10 cellular contexts compared by ENCODE assay signal in genomic region chr12:22631863-22632463, GRCh38. TPM values are rescaled to one million over a fixed set of nuclear protein-coding genes. Genes with fewer than 3 reads are reported as not detected.
DNase-seq lines count a peak whose midpoint lies in the region; ATAC-seq and TF ChIP-seq lines count a peak whose summit lies in the region.
"Had no signal": no experiment of that assay in that cellular context is flagged by ENCODE, and none has a peak within 500 bp of the region (broad histone marks: within the 10 kb centered on the region; RNA-seq: fewer than 3 reads in every experiment).

No MANE protein-coding gene starts in this region.

- intact Hi-C loops in heart right ventricle (cut with DNase I), result loop anchor here in 2 of 10 donors (5.0 to 10.0 kb wide), 2 partner anchors 100 to 547 kb away; no protein-coding TSS in a partner anchor
- intact Hi-C loops in cardiac septum (cut with DNase I), result no loop called here
- intact Hi-C loops in uterus (cut with DNase I; ENCODE audit: low total_unique reads), result no loop called here

- peaks cover 0 to 55% (median 27%) of the 10 kb centered on the region in 9 donors for H3K4me1 ChIP-seq in heart right ventricle
- H3K4me1 ChIP-seq in uterus, result no peaks in the 10 kb centered on the region

- H3K27ac ChIP-seq in heart right ventricle (no peak overlapping the region), uterus (no peak overlapping the region)
- H3K27ac ChIP-seq: SK-N-MC had no signal

- 78 to 84% methylated on average over 3 of the region's 3 CpGs for WGBS in heart right ventricle, 2 donors

- no peak overlapping the region for H3K4me3 ChIP-seq in heart right ventricle
- no peak overlapping the region for H3K4me3 ChIP-seq in uterus
- H3K4me3 ChIP-seq: SK-N-MC had no signal

- no peak for DNase-seq in heart right ventricle
- DNase-seq in cardiac septum (ENCODE audit: low spot score), result no peak
- peak; percentile 6 for DNase-seq in RPMI8226
- peak; percentile 10 for DNase-seq in germinal center (ENCODE audit: low spot score)
- no peak for DNase-seq in uterus
- DNase-seq in SKM-1 treated with dmso at 0.1 percent for 144 hours (lab: John Stamatoyannopoulos, UW; ENCODE audit: unreplicated experiment), result no peak
- no peak for DNase-seq in T-helper 9 cell
- DNase-seq: stimulated activated naive CD8-positive, alpha-beta T cell treated with anti-CD3 and anti-CD28 coated beads, Interleukin-15, Interleukin-2, amounts not matched to agents 100 U/mL and 50 U/mL, for 24 hours had no signal

- TF ChIP-seq POLR2A in uterus (IDR thresholded peaks at IDR 0.05), result no peak

- H3K9me3 ChIP-seq in heart right ventricle, result no peaks in the 10 kb centered on the region
- H3K9me3 ChIP-seq in uterus, result no peaks in the 10 kb centered on the region

- H3K36me3 ChIP-seq in heart right ventricle (peaks cover 0 to 10% (median 0%) of the 10 kb centered on the region in 9 donors), uterus (no peaks in the 10 kb centered on the region)

- ATAC-seq in heart right ventricle, result no peak
- no peak for ATAC-seq in HG03354 (IDR thresholded peaks at IDR 0.05; ENCODE audit: poor library complexity, severe bottlenecking, unreplicated experiment)
- ATAC-seq: stimulated activated naive CD8-positive, alpha-beta T cell treated with anti-CD3 and anti-CD28 coated beads, Interleukin-15, Interleukin-2, amounts not matched to agents 100 U/mL and 50 U/mL, for 24 hours had no signal

- no peaks in the 10 kb centered on the region for H3K27me3 ChIP-seq in heart right ventricle
- no peaks in the 10 kb centered on the region for H3K27me3 ChIP-seq in uterus

- TF ChIP-seq CTCF in heart right ventricle (IDR thresholded peaks at IDR 0.05), result peak; percentile 41 to 80 (median 70)
- TF ChIP-seq CTCF in uterus (IDR thresholded peaks at IDR 0.05), result peak; percentile 21 to 65 (median 48)

RNA-seq across cellular contexts. Expression of gene ETNK1, which starts 7.0 kb away (rescaled TPM):
- 10 to 100 TPM; 15.2 to 26.6 (median 17.0) TPM for total RNA-seq in heart right ventricle
- polyA plus RNA-seq in heart right ventricle, result 10 to 100 TPM in 1 of 2 donors, 1 to 10 TPM in 1; 4.8 to 17.1 TPM
- total RNA-seq in cardiac septum, result 20.6 TPM
- total RNA-seq in uterus, result 100 to 1,000 TPM in 1 of 4 donors, 10 to 100 TPM in 3; 16.7 to 145 (median 71.7) TPM

Comparison
In these comparisons a context has a peak if more than half of its experiments do, and no peak if none do; other contexts are left out.
1. DNase-seq: peak in RPMI8226 (single experiment) and germinal center (single experiment); none in heart right ventricle (0 of 2), cardiac septum (single experiment), uterus (0 of 2), SKM-1 treated with dmso at 0.1 percent for 144 hours (single experiment) and T-helper 9 cell (single experiment).